Comparison of ENCODE assay signal across 1 cellular context in genomic region chr17:19310151-19310550, GRCh38.
TF ChIP-seq lines count a peak whose summit lies in the region.

No MANE protein-coding gene starts in this region.

TF ChIP-seq in HepG2, 621 proteins besides CTCF, POLR2A, EP300 and RAD21:
- no peak for TF ChIP-seq ZNF367 (CRISPR knock-in tag; IDR thresholded peaks at IDR 0.05; ENCODE audit: borderline replicate concordance)
- no peak for TF ChIP-seq ZNF329 (CRISPR knock-in tag; IDR thresholded peaks at IDR 0.05; ENCODE audit: low read depth)
- no peak for TF ChIP-seq MXI1 (IDR thresholded peaks at IDR 0.05; ENCODE audit: borderline replicate concordance, low read depth, low read length)
- no peak for TF ChIP-seq RCOR2 (CRISPR knock-in tag; IDR thresholded peaks at IDR 0.05)
